8 cellular contexts compared by ENCODE assay signal in genomic region chr11:10540915-10541591, GRCh38. TPM values are rescaled to one million over a fixed set of nuclear protein-coding genes. Genes with fewer than 3 reads are reported as not detected.
DNase-seq lines count a peak whose midpoint lies in the region; ATAC-seq, FAIRE-seq and TF ChIP-seq lines count a peak whose summit lies in the region.

RNF141 (minus strand) TSS chr11:10541187; CDS start chr11:10534158, 7,029 bp downstream.

- peaks cover 4% of the 10 kb centered on the region for H3K9me3 Mint-ChIP-seq in endothelial cell (ENCODE audit: unreplicated experiment)

- TF ChIP-seq CTCF in endothelial cell (IDR thresholded peaks at IDR 0.05; ENCODE audit: unreplicated experiment), result peak; percentile 72

- peaks cover 11% of the 10 kb centered on the region for H3K4me1 Mint-ChIP-seq in endothelial cell (ENCODE audit: unreplicated experiment)

- H3K27me3 Mint-ChIP-seq in endothelial cell (ENCODE audit: unreplicated experiment), result peaks cover 5% of the 10 kb centered on the region

- peak; percentile 95 for ATAC-seq in GM21367 (IDR thresholded peaks at IDR 0.05; ENCODE audit: unreplicated experiment)

- H3K4me3 Mint-ChIP-seq in endothelial cell (ENCODE audit: unreplicated experiment), result peak within 1 kb of the TSS; percentile 92

- H3K27ac Mint-ChIP-seq in endothelial cell (ENCODE audit: unreplicated experiment), result peak within 1 kb of the TSS; percentile 83

- DNase-seq in Caki2 (ENCODE audit: low read depth), result peak; percentile 90
- peak; percentile 93 for DNase-seq in HTR-8/SVneo (ENCODE audit: insufficient read length, low spot score)
- peak; percentile 89 for DNase-seq in NOMO-1 treated with DMSO at 0.1 percent for 48 hours (lab: John Stamatoyannopoulos, UW; ENCODE audit: unreplicated experiment)
- DNase-seq in activated CD8-positive, alpha-beta memory T cell treated with anti-CD3 and anti-CD28 coated beads, Interleukin-2, amount 50 U/mL, for 4 hours, result peak; percentile 98
- DNase-seq in endothelial cell (ENCODE audit: low spot score), result peak; percentile 99
- DNase-seq in midbrain (lab: John Stamatoyannopoulos, UW), result peak; percentile 94
- DNase-seq in stimulated activated CD8-positive, alpha-beta memory T cell treated with anti-CD3 and anti-CD28 coated beads, Interleukin-2, amount 100 ng/mL, for 48 hours (ENCODE audit: low read depth in 2 of 2), result peak; percentile 97

- peak; percentile 87 for FAIRE-seq in HTR-8/SVneo (lab: Jason Lieb, UNC)

- in situ Hi-C loops in Caki2 (cut with HindIII; ENCODE audit: low pct_unique_long_range_greater_than_20kb, low sequenced_read_pairs), result no loop called here

- H3K36me3 Mint-ChIP-seq in endothelial cell (ENCODE audit: low read depth, unreplicated experiment), result no peaks in the 10 kb centered on the region

RNA-seq across cellular contexts. Expression of gene RNF141, which starts in this region (rescaled TPM):
- total RNA-seq in Caki2 (2014; rRNA removed; shearing (Covaris generic); ENCODE audit: low replicate concordance), result 39.5 and 53.7 TPM in 2 replicates
- 32.8 TPM for total RNA-seq in endothelial cell (ENCODE audit: unreplicated experiment)

Comparison
In these comparisons a context has a peak if more than half of its experiments do, and no peak if none do; other contexts are left out.
1. Peak in every context shown above with its lines: DNase-seq and ATAC-seq.